In the genomic region with DNA sequence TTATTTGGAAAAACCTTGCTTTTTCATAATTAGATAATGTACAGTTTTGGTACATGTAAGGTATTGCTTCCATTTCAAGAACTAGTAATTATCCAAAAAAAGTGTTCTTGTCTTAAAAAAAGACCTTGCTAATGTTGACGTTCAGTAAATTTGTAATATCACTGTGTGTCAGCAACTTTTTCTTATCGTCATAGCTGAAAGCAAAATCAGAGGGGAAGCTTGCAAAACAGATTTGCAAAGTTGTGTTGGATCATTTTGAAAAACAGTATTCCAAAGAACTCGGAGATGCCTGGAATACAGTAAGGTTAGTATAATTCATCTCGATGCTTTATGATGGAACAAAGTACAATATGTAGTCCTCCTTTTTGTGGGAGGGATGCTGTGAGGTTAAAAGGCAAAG, we compare ENCODE assay signal across 10 cellular contexts. TPM values are rescaled to one million over a fixed set of nuclear protein-coding genes. Genes with fewer than 3 reads are reported as not detected.
DNase-seq lines count a peak whose midpoint lies in the region; ATAC-seq and TF ChIP-seq lines count a peak whose summit lies in the region.
"Had no signal": no experiment of that assay in that cellular context is flagged by ENCODE, and none has a peak within 500 bp of the region (broad histone marks: within the 10 kb centered on the region; RNA-seq: fewer than 3 reads in every experiment).

No MANE protein-coding gene starts in this region.

- intact Hi-C loops in CD4-positive, alpha-beta T cell (cut with DNase I, micrococcal nuclease): no loop called here
- intact Hi-C loops in breast epithelium (cut with DNase I; ENCODE audit: low total_unique reads): no loop called here
- intact Hi-C loops in sciatic nerve (cut with DNase I): no loop called here

- H3K27me3 ChIP-seq in CD4-positive, alpha-beta T cell (ENCODE audit: control insufficient read depth, insufficient read depth, low read length): no peaks in the 10 kb centered on the region
- H3K27me3 ChIP-seq in breast epithelium: no peaks in the 10 kb centered on the region
- no peaks in the 10 kb centered on the region for H3K27me3 ChIP-seq in SJCRH30
- H3K27me3 ChIP-seq: heart left ventricle had no signal

- H3K36me3 ChIP-seq in breast epithelium (no peaks in the 10 kb centered on the region), SJCRH30 (peaks cover 2% of the 10 kb centered on the region; the same call in 1 of the 2 replicates)

- no peaks in the 10 kb centered on the region for H3K27me3 Mint-ChIP-seq in CD4-positive, alpha-beta T cell
- H3K27me3 Mint-ChIP-seq in IgD-negative memory B cell (no peaks in the 10 kb centered on the region), nephron progenitor cell (ENCODE audit: low read depth, poor library complexity) (no peaks in the 10 kb centered on the region)

- no peak overlapping the region for H3K27ac ChIP-seq in CD4-positive, alpha-beta T cell (ENCODE audit: low read depth, low read length)
- no peak overlapping the region for H3K27ac ChIP-seq in breast epithelium
- no peak overlapping the region for H3K27ac ChIP-seq in SJCRH30

- peaks cover 82% of the 10 kb centered on the region for H3K4me1 Mint-ChIP-seq in CD4-positive, alpha-beta T cell (ENCODE audit: low read depth)
- peaks cover 27 to 42% (median 36%) of the 10 kb centered on the region in 3 donors for H3K4me1 Mint-ChIP-seq in IgD-negative memory B cell
- peaks cover 30% of the 10 kb centered on the region for H3K4me1 Mint-ChIP-seq in nephron progenitor cell

- CTCF ChIA-PET in CD4-positive, alpha-beta T cell (lab: Charles Lee): no interaction called here

- H3K4me3 ChIP-seq in breast epithelium (peak overlapping the region in 2 of 3 donors; percentile 75 to 86), SJCRH30 (no peak overlapping the region)

- H3K4me1 ChIP-seq in breast epithelium (no peaks in the 10 kb centered on the region), SJCRH30 (no peaks in the 10 kb centered on the region)

- TF ChIP-seq CTCF in CD4-positive, alpha-beta T cell (IDR thresholded peaks at IDR 0.05): no peak
- no peak for TF ChIP-seq CTCF in breast epithelium (IDR thresholded peaks at IDR 0.05)
- TF ChIP-seq CTCF in nephron progenitor cell (IDR thresholded peaks at IDR 0.05): no peak

- H3K27ac Mint-ChIP-seq in CD4-positive, alpha-beta T cell: peak overlapping the region; percentile 100
- peak overlapping the region in 2 of 3 donors; percentile 87 to 100 for H3K27ac Mint-ChIP-seq in IgD-negative memory B cell
- H3K27ac Mint-ChIP-seq in nephron progenitor cell: peak overlapping the region; percentile 100

- H3K9me3 Mint-ChIP-seq in CD4-positive, alpha-beta T cell: no peaks in the 10 kb centered on the region
- H3K9me3 Mint-ChIP-seq in IgD-negative memory B cell (peaks cover 0 to 1% (median 0%) of the 10 kb centered on the region in 3 donors), nephron progenitor cell (peaks cover 13% of the 10 kb centered on the region)

- peak overlapping the region; percentile 99 for H3K4me3 Mint-ChIP-seq in CD4-positive, alpha-beta T cell
- H3K4me3 Mint-ChIP-seq in IgD-negative memory B cell: peak overlapping the region; percentile 96 to 99 (median 98)
- peak overlapping the region; percentile 99 for H3K4me3 Mint-ChIP-seq in nephron progenitor cell

- no peaks in the 10 kb centered on the region for H3K9me3 ChIP-seq in CD4-positive, alpha-beta T cell (ENCODE audit: control insufficient read depth, low read length)
- H3K9me3 ChIP-seq in breast epithelium (no peaks in the 10 kb centered on the region), SJCRH30 (replicated peaks) (no peaks in the 10 kb centered on the region)

- ATAC-seq in CD4-positive, alpha-beta T cell (ENCODE audit: poor library complexity): no peak
- ATAC-seq in HG03469 (IDR thresholded peaks at IDR 0.05; ENCODE audit: unreplicated experiment) (no peak), sciatic nerve (no peak)
- ATAC-seq: heart left ventricle had no signal

- no peak for DNase-seq in CD4-positive, alpha-beta T cell
- DNase-seq in breast epithelium (ENCODE audit: low spot score in 2 of 2) (no peak), nephron progenitor cell (no peak), SJCRH30 (no peak), NCI-H1436 treated with DMSO at 0.1 percent for 48 hours (lab: John Stamatoyannopoulos, UW) (no peak), sciatic nerve (ENCODE audit: low spot score) (no peak)
- DNase-seq: heart left ventricle had no signal

- peaks cover 80% of the 10 kb centered on the region for H3K36me3 Mint-ChIP-seq in CD4-positive, alpha-beta T cell (ENCODE audit: low read depth)
- H3K36me3 Mint-ChIP-seq in IgD-negative memory B cell (peaks cover 3% of the 10 kb centered on the region), nephron progenitor cell (ENCODE audit: low read depth) (peaks cover 53% of the 10 kb centered on the region)

- POLR2A ChIA-PET in CD4-positive, alpha-beta T cell (lab: Charles Lee): interaction anchor here (1.0 kb wide), 1 partner anchor 53 kb away, joined by 4 read pairs; no protein-coding TSS in a partner anchor

- no peak for TF ChIP-seq POLR2A in breast epithelium (IDR thresholded peaks at IDR 0.05)

RNA-seq across cellular contexts. Expression of a gene that starts 1.4 kb away (rescaled TPM):
- 10 to 100 TPM; 12.4 to 13.4 TPM for total RNA-seq in CD4-positive, alpha-beta T cell
- polyA plus RNA-seq in IgD-negative memory B cell: 8.7 TPM
- 10 to 100 TPM in 2 of 3 donors, 1 to 10 TPM in 1; 7.4 to 21.4 (median 14.1) TPM for total RNA-seq in breast epithelium
- total RNA-seq in SJCRH30 (2014; rRNA removed; shearing (Covaris generic)): 10.1 and 16.4 TPM in 2 replicates
- total RNA-seq in sciatic nerve: 14.0 TPM

RNA-seq across cellular contexts. Expression of a gene that starts 1.5 kb away (rescaled TPM):
- total RNA-seq in CD4-positive, alpha-beta T cell: under 1 TPM; 0.74 to 0.75 TPM
- 2.5 TPM for polyA plus RNA-seq in IgD-negative memory B cell
- total RNA-seq in breast epithelium: 1 to 10 TPM; 3.8 to 8.5 (median 8.2) TPM
- 3.4 TPM in 2 replicates for total RNA-seq in SJCRH30 (2014; rRNA removed; shearing (Covaris generic))
- 11.5 TPM for total RNA-seq in sciatic nerve

RNA-seq across cellular contexts. Expression of a gene that starts 35.8 kb away (rescaled TPM):
- not detected for total RNA-seq in CD4-positive, alpha-beta T cell
- 0.26 TPM for polyA plus RNA-seq in IgD-negative memory B cell
- 1 to 10 TPM in 2 of 3 donors, not detected in 1; 1.6 to 5.9 TPM for total RNA-seq in breast epithelium
- not detected in 2 replicates for total RNA-seq in SJCRH30 (2014; rRNA removed; shearing (Covaris generic))
- 0.31 TPM for total RNA-seq in sciatic nerve
- total RNA-seq: LHCN-M2 had no signal
- polyA plus RNA-seq: heart left ventricle had no signal
